Comparison of ENCODE assay signal across 8 cellular contexts in the genomic region with DNA sequence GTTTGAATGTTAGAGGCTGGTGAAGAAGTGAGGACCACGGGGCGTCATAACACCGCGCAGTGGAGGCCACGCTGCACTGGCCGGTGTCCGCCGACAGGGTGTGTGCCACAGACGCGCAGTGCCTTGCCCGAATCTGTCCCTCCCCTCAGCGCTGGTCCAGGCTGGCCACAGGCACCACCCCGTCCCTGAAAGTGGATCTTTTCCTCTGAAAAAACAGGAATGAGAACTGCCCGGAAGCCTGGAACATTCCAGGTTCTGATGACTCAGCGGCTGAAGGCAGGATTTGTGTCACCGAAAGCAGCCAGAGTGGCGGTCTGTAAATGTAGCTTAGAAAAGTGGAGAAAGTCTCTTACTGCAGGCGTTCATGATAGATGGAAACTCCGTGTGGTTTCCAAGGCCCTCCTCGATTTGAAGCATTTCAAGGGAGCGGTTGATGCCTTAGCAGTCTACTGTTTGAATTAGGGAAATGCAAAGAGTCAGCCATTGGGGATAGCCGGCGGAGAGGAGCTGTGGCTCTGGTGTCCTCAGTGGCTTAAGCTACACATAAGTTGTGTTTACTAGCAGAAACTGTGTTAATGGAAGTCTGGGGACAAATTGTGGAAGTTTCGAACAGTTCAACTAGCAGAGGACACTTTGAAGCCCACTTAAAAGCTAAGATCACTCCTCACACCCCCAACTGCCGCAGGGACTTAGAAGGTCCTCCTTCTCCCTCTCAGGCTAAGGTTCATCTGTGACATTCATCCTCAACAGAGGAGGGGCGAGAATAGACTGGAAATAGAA.
DNase-seq lines count a peak whose midpoint lies in the region; ATAC-seq, FAIRE-seq and TF ChIP-seq lines count a peak whose summit lies in the region.

No MANE protein-coding gene starts in this region.

- peak; percentile 82 for ATAC-seq in HG02884 (IDR thresholded peaks at IDR 0.05; ENCODE audit: unreplicated experiment)
- ATAC-seq in central memory CD8-positive, alpha-beta T cell (replicated peaks; ENCODE audit: extremely low read depth, poor library complexity, severe bottlenecking): peak; percentile 80

- no peaks in the 10 kb centered on the region for H3K9me3 Mint-ChIP-seq in central memory CD8-positive, alpha-beta T cell

- H3K4me1 Mint-ChIP-seq in central memory CD8-positive, alpha-beta T cell: no peaks in the 10 kb centered on the region

- no peaks in the 10 kb centered on the region for H4K20me1 ChIP-seq in keratinocyte (ENCODE audit: control insufficient read depth, extremely low read depth, insufficient read depth, low read length)

- H3K9me1 ChIP-seq in keratinocyte (ENCODE audit: control insufficient read depth, extremely low read depth, insufficient read depth, low read length): no peaks in the 10 kb centered on the region

- TF ChIP-seq CTCF in WI38 (IDR thresholded peaks at IDR 0.05; ENCODE audit: low read depth, low read length): peak; percentile 77
- TF ChIP-seq CTCF in keratinocyte (optimal IDR thresholded peaks at IDR 0.05 in 1 of 3, IDR thresholded peaks at IDR 0.05 in 1 of 3, conservative IDR thresholded peaks at IDR 0.05 in 1 of 3; ENCODE audit: extremely low read depth in 1 of 3, insufficient read depth in 2 of 3, low read length in 3 of 3): peak; percentile 81 to 93 (median 81)

- no peak overlapping the region for H3K27ac Mint-ChIP-seq in central memory CD8-positive, alpha-beta T cell (ENCODE audit: low read depth)

- dilution Hi-C loops in keratinocyte (cut with MboI; ENCODE audit: extremely low pct_ligation_motif_present, low sequenced_read_pairs): no loop called here

- peak overlapping the region; percentile 96 for H2AFZ ChIP-seq in keratinocyte (ENCODE audit: control insufficient read depth, low read length)

- H3K4me3 ChIP-seq in WI38 (ENCODE audit: low read depth, low read length) (peak overlapping the region; percentile 67), keratinocyte (ENCODE audit: control insufficient read depth in 2 of 3, extremely low read depth in 1 of 3, insufficient read depth in 2 of 3, low read depth in 1 of 3, low read length in 3 of 3) (peak overlapping the region; percentile 40 to 87 (median 70))

- H3K27ac ChIP-seq in keratinocyte (ENCODE audit: control insufficient read depth, insufficient read depth, low read length): peak overlapping the region; percentile 90

- no peaks in the 10 kb centered on the region for H3K27me3 ChIP-seq in keratinocyte (ENCODE audit: control insufficient read depth, extremely low read depth, insufficient read depth, low read length)

- peak; percentile 13 for FAIRE-seq in keratinocyte (lab: Jason Lieb, UNC)

- H3K36me3 ChIP-seq in keratinocyte (ENCODE audit: control insufficient read depth in 2 of 2, extremely low read depth in 1 of 2, insufficient read depth in 2 of 2, low read length in 2 of 2): no peaks in the 10 kb centered on the region

- peak; percentile 85 to 87 for DNase-seq in NCI-H524 (lab: John Stamatoyannopoulos, UW)
- no peak for DNase-seq in NCI-H524 treated with DMSO at 0.1 percent for 48 hours (lab: John Stamatoyannopoulos, UW)
- peak; percentile 58 for DNase-seq in NCI-H187 treated with DMSO at 0.1 percent for 48 hours (lab: John Stamatoyannopoulos, UW)
- peak; percentile 76 to 78 for DNase-seq in central memory CD8-positive, alpha-beta T cell (ENCODE audit: low spot score in 2 of 2)
- DNase-seq in keratinocyte (ENCODE audit: low read depth, low spot score): peak; percentile 62
- DNase-seq in stimulated activated CD4-positive, alpha-beta T cell treated with anti-CD3 and anti-CD28 coated beads, Interleukin-15, amount 100 ng/mL, for 24 hours: peak; percentile 86

- H3K36me3 Mint-ChIP-seq in central memory CD8-positive, alpha-beta T cell (ENCODE audit: insufficient read depth): peaks cover 3% of the 10 kb centered on the region

- H3K9me3 ChIP-seq in keratinocyte (ENCODE audit: control insufficient read depth, low read depth, low read length): no peaks in the 10 kb centered on the region

- peak overlapping the region; percentile 83 for H3K9ac ChIP-seq in keratinocyte (ENCODE audit: control insufficient read depth, extremely low read depth, insufficient read depth, low read length)

- H3K79me2 ChIP-seq in keratinocyte (ENCODE audit: control insufficient read depth, insufficient read depth, low read length): no peaks in the 10 kb centered on the region

- H3K4me1 ChIP-seq in keratinocyte (ENCODE audit: control insufficient read depth, extremely low read depth, insufficient read depth, low read length): peaks cover 29% of the 10 kb centered on the region

- no peaks in the 10 kb centered on the region for H3K27me3 Mint-ChIP-seq in central memory CD8-positive, alpha-beta T cell

- H3K4me3 Mint-ChIP-seq in central memory CD8-positive, alpha-beta T cell: no peak overlapping the region

- peak overlapping the region; percentile 74 for H3K4me2 ChIP-seq in keratinocyte (ENCODE audit: control insufficient read depth, extremely low read depth, insufficient read depth, low read depth, low read length)
